20 cellular contexts compared by ENCODE assay signal in genomic region chr12:8482446-8483080, GRCh38. TPM values are rescaled to one million over a fixed set of nuclear protein-coding genes. Genes with fewer than 3 reads are reported as not detected.
"Had no signal": no experiment of that assay in that cellular context is flagged by ENCODE, and none has a peak within 500 bp of the region (broad histone marks: within the 10 kb centered on the region; RNA-seq: fewer than 3 reads in every experiment).

No MANE protein-coding gene starts in this region.

- H3K27ac ChIP-seq: breast epithelium, gastroesophageal sphincter, heart right ventricle, pancreas, spleen, stomach, testis had no signal

- ATAC-seq: gastroesophageal sphincter, left colon, pancreas, sciatic nerve, SK-N-SH treated with all-trans-retinoic acid at 6 μM for 48 hours had no signal

- H3K27me3 ChIP-seq: breast epithelium, gastroesophageal sphincter, pancreas, stomach, testis had no signal

- H3K4me3 ChIP-seq: breast epithelium, gastroesophageal sphincter, heart right ventricle, lung, pancreas, spleen, stomach, testis had no signal

- H3K4me1 ChIP-seq: breast epithelium, gastroesophageal sphincter, heart right ventricle, pancreas, spleen, stomach, testis had no signal

- DNase-seq: activated B cell treated with CpG ODN at 0.5 μM for 24 hours; activated CD4-positive, alpha-beta T cell treated with anti-CD3 and anti-CD28 coated beads, Interleukin-2, amount 10 ng/mL, durations not matched to agents 24 days and 14 days; anterior cingulate cortex; erythroblast; heart right ventricle; left colon; pancreas; spleen; stomach; testis had no signal

- H3K4me1 Mint-ChIP-seq: activated B cell treated with CpG ODN at 0.5 μM for 24 hours; activated CD4-positive, alpha-beta T cell treated with anti-CD3 and anti-CD28 coated beads, Interleukin-2, amount 10 ng/mL, durations not matched to agents 24 days and 14 days had no signal

- H3K9me3 ChIP-seq: breast epithelium, gastroesophageal sphincter, heart right ventricle, pancreas, stomach, testis had no signal

- H3K9me3 Mint-ChIP-seq: activated T-helper 2 cell treated with anti-CD3 and anti-CD28 coated beads, Interferon-gamma antibody, Interleukin-2, Interleukin-4, amounts not matched to agents 10 μg/mL and 5 μg/mL and 100 μg/mL, durations not matched to agents 14 hours and 24 hours and 36 hours; T-helper 1 cell treated with Interleukin-12 subunit alpha and Interleukin-12 subunit beta and Interleukin-4 antibody, amounts not matched to agents 30 μg/mL and 1 μg/mL, for 36 hours had no signal

- H3K4me3 Mint-ChIP-seq: activated B cell treated with CpG ODN at 0.5 μM for 24 hours; activated CD4-positive, alpha-beta T cell treated with anti-CD3 and anti-CD28 coated beads, Interleukin-2, amount 10 ng/mL, durations not matched to agents 24 days and 14 days; T-helper 1 cell treated with Interleukin-12 subunit alpha and Interleukin-12 subunit beta and Interleukin-4 antibody, amounts not matched to agents 30 μg/mL and 1 μg/mL, for 36 hours had no signal

- H3K27ac Mint-ChIP-seq: activated B cell treated with CpG ODN at 0.5 μM for 24 hours; activated CD4-positive, alpha-beta T cell treated with anti-CD3 and anti-CD28 coated beads, Interleukin-2, amount 10 ng/mL, durations not matched to agents 24 days and 14 days; activated T-helper 2 cell treated with anti-CD3 and anti-CD28 coated beads, Interferon-gamma antibody, Interleukin-2, Interleukin-4, amounts not matched to agents 10 μg/mL and 5 μg/mL and 100 μg/mL, durations not matched to agents 14 hours and 24 hours and 36 hours; T-helper 1 cell treated with Interleukin-12 subunit alpha and Interleukin-12 subunit beta and Interleukin-4 antibody, amounts not matched to agents 30 μg/mL and 1 μg/mL, for 36 hours had no signal

- H3K36me3 ChIP-seq: breast epithelium, gastroesophageal sphincter, heart right ventricle, pancreas, spleen, stomach had no signal

RNA-seq across cellular contexts. Expression of gene CLEC6A, which starts 26.8 kb away (rescaled TPM):
- total RNA-seq: activated B cell treated with CpG ODN at 0.5 μM for 24 hours; activated CD4-positive, alpha-beta T cell treated with anti-CD3 and anti-CD28 coated beads, Interleukin-2, amount 10 ng/mL, durations not matched to agents 24 days and 14 days; activated CD8-positive, alpha-beta memory T cell treated with anti-CD3 and anti-CD28 coated beads for 36 hours; activated T-helper 2 cell treated with anti-CD3 and anti-CD28 coated beads, Interferon-gamma antibody, Interleukin-2, Interleukin-4, amounts not matched to agents 10 μg/mL and 5 μg/mL and 100 μg/mL, durations not matched to agents 14 hours and 24 hours and 36 hours; breast epithelium; dermis microvascular lymphatic vessel endothelial cell; gastroesophageal sphincter; left colon; pancreas; sciatic nerve; stomach; testis; ureter had no signal
- polyA plus RNA-seq: heart right ventricle, pancreas, stomach had no signal

RNA-seq across cellular contexts. Expression of gene CLEC4D, which starts 30.7 kb away (rescaled TPM):
- total RNA-seq: activated B cell treated with CpG ODN at 0.5 μM for 24 hours; activated CD4-positive, alpha-beta T cell treated with anti-CD3 and anti-CD28 coated beads, Interleukin-2, amount 10 ng/mL, durations not matched to agents 24 days and 14 days; activated CD8-positive, alpha-beta memory T cell treated with anti-CD3 and anti-CD28 coated beads for 36 hours; activated T-helper 2 cell treated with anti-CD3 and anti-CD28 coated beads, Interferon-gamma antibody, Interleukin-2, Interleukin-4, amounts not matched to agents 10 μg/mL and 5 μg/mL and 100 μg/mL, durations not matched to agents 14 hours and 24 hours and 36 hours; dermis microvascular lymphatic vessel endothelial cell; ureter had no signal
- polyA plus RNA-seq: pancreas had no signal

RNA-seq across cellular contexts. Expression of gene CLEC4E, which starts 58.1 kb away (rescaled TPM):
- total RNA-seq: activated B cell treated with CpG ODN at 0.5 μM for 24 hours; activated CD4-positive, alpha-beta T cell treated with anti-CD3 and anti-CD28 coated beads, Interleukin-2, amount 10 ng/mL, durations not matched to agents 24 days and 14 days; activated CD8-positive, alpha-beta memory T cell treated with anti-CD3 and anti-CD28 coated beads for 36 hours; activated T-helper 2 cell treated with anti-CD3 and anti-CD28 coated beads, Interferon-gamma antibody, Interleukin-2, Interleukin-4, amounts not matched to agents 10 μg/mL and 5 μg/mL and 100 μg/mL, durations not matched to agents 14 hours and 24 hours and 36 hours; dermis microvascular lymphatic vessel endothelial cell; left colon had no signal
